In the genomic region with DNA sequence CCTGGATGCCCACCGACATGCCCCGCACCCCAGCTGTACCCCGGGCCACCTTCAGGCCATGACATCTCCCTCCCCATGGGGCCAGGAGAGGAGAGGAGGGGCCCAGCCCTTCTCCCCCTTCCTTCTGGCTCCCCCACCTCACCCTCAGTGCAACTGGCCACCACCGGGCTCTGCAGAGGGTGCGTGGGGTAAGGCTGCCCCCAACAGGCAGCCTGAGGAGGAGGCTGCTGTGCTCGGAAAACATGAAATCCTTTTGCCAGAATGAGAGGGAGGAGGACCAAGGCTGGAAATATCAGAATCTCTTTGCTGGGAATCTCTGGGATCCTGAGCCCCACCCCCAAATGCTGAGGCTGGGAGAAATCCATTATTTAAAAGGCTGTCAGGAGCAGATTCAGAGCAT, we compare ENCODE assay signal across 9 cellular contexts.
DNase-seq lines count a peak whose midpoint lies in the region; ATAC-seq and TF ChIP-seq lines count a peak whose summit lies in the region.
"Had no signal": no experiment of that assay in that cellular context is flagged by ENCODE, and none has a peak within 500 bp of the region (broad histone marks: within the 10 kb centered on the region; RNA-seq: fewer than 3 reads in every experiment).

No MANE protein-coding gene starts in this region.

- DNase-seq in SIG-M5 treated with dmso at 0.1 percent for 504 hours (lab: John Stamatoyannopoulos, UW; ENCODE audit: unreplicated experiment) (peak; percentile 20), SIG-M5 (lab: John Stamatoyannopoulos, UW) (no peak), LNCaP clone FGC (ENCODE audit: low read depth) (no peak), WERI-Rb-1 (peak; percentile 79), right lobe of liver (no peak), left ventricle myocardium superior (no peak)
- DNase-seq: activated B cell treated with CpG ODN at 0.5 μM for 24 hours had no signal

- H3K27me3 ChIP-seq in WERI-Rb-1 (ENCODE audit: insufficient read depth, low read depth, severe bottlenecking), result no peaks in the 10 kb centered on the region
- H3K27me3 ChIP-seq in right lobe of liver, result no peaks in the 10 kb centered on the region

- H3K4me1 ChIP-seq in right lobe of liver, result no peaks in the 10 kb centered on the region

- ATAC-seq in right lobe of liver (peak in 2 of 4 donors; percentile 23 to 40), HG03045 (IDR thresholded peaks at IDR 0.05; ENCODE audit: unreplicated experiment) (no peak), GM21390 (IDR thresholded peaks at IDR 0.05; ENCODE audit: unreplicated experiment) (no peak), left ventricle myocardium superior (no peak)

- H3K27ac ChIP-seq in WERI-Rb-1, result peak overlapping the region; percentile 27; the same call in 1 of the 2 replicates
- no peak overlapping the region for H3K27ac ChIP-seq in right lobe of liver

- no peaks in the 10 kb centered on the region for H3K9me3 ChIP-seq in WERI-Rb-1 (ENCODE audit: severe bottlenecking)
- H3K9me3 ChIP-seq in right lobe of liver, result no peaks in the 10 kb centered on the region

- no peak for TF ChIP-seq POLR2A in right lobe of liver (IDR thresholded peaks at IDR 0.05)

- WGBS in right lobe of liver (ENCODE audit: insufficient coverage, low coverage, low lambda C conversion rate, missing lambda C conversion rate), result 0% methylated on average over 1 of the region's 6 CpGs

- TF ChIP-seq CTCF in LNCaP clone FGC (IDR thresholded peaks at IDR 0.05; ENCODE audit: control insufficient read depth, extremely low read depth, insufficient read depth), result peak; percentile 85
- peak; percentile 96 for TF ChIP-seq CTCF in WERI-Rb-1 (IDR thresholded peaks at IDR 0.05; ENCODE audit: low read depth, low read length)
- TF ChIP-seq CTCF in right lobe of liver (IDR thresholded peaks at IDR 0.05), result peak; percentile 21 to 54 (median 28)

- intact Hi-C loops in right lobe of liver (cut with DNase I) (no loop called here), left ventricle myocardium superior (cut with micrococcal nuclease) (no loop called here)

- H3K36me3 ChIP-seq in WERI-Rb-1, result no peaks in the 10 kb centered on the region
- no peaks in the 10 kb centered on the region for H3K36me3 ChIP-seq in right lobe of liver

- H3K4me3 ChIP-seq in LNCaP clone FGC (ENCODE audit: low read depth, low read length) (no peak overlapping the region), WERI-Rb-1 (ENCODE audit: low read depth, low read length) (no peak overlapping the region), right lobe of liver (no peak overlapping the region)

Comparison
In these comparisons a context has a peak if more than half of its experiments do, and no peak if none do; other contexts are left out.
1. DNase-seq: peak in SIG-M5 treated with dmso at 0.1 percent for 504 hours (single experiment) and WERI-Rb-1 (single experiment); none in SIG-M5 (single experiment), LNCaP clone FGC (single experiment), right lobe of liver (0 of 3) and left ventricle myocardium superior (single experiment).
2. CTCF ChIP-seq: peak in every context shown above with its lines; median percentile 96 in WERI-Rb-1; 85 in LNCaP clone FGC; 28 in right lobe of liver.